In genomic region chr2:43110442-43110871, GRCh38 we compare ENCODE assay signal across 8 cellular contexts.
A peak's percentile ranks its signal among the peaks of the same experiment; 100 is the strongest.
DNase-seq lines count a peak whose midpoint lies in the region; ATAC-seq and TF ChIP-seq lines count a peak whose summit lies in the region.

No MANE protein-coding gene starts in this region.

- H3K27ac ChIP-seq in heart left ventricle (peak overlapping the region in 11 of 12 donors; percentile 3 to 90 (median 53)), psoas muscle (no peak overlapping the region)

- intact Hi-C loops in heart left ventricle (cut with DNase I), result loop anchor here in 3 of 10 donors (5.0 to 10.0 kb wide), 3 partner anchors 38 to 256 kb away; no protein-coding TSS in a partner anchor
- intact Hi-C loops in psoas muscle (cut with DNase I), result no loop called here

- 32 to 36% (median 35%) methylated on average over 10 of the region's 10 CpGs for WGBS in heart left ventricle, 4 donors
- 36 to 46% (median 36%) methylated on average over 10 of the region's 10 CpGs for WGBS in psoas muscle, 3 donors

- DNase-seq in COLO829 (ENCODE audit: low spot score) (peak; percentile 67), amniotic epithelial cell (ENCODE audit: low read depth) (peak; percentile 90), heart left ventricle (peak in 3 of 5 donors; percentile 61 to 62 (median 61)), retina (peak; percentile 58), psoas muscle (no peak), NOMO-1 treated with DMSO at 0.1 percent for 48 hours (lab: John Stamatoyannopoulos, UW; ENCODE audit: unreplicated experiment) (no peak)

- TF ChIP-seq CTCF in heart left ventricle (IDR thresholded peaks at IDR 0.05) (no peak), psoas muscle (IDR thresholded peaks at IDR 0.05) (no peak)

- ATAC-seq in heart left ventricle, result peak in 3 of 4 donors; percentile 41 to 60 (median 55)
- no peak for ATAC-seq in GM18907 (IDR thresholded peaks at IDR 0.05; ENCODE audit: unreplicated experiment)
- ATAC-seq in psoas muscle, result no peak
- no peak for ATAC-seq in GM19452 (IDR thresholded peaks at IDR 0.05; ENCODE audit: unreplicated experiment)

- no peak for TF ChIP-seq POLR2A in heart left ventricle (IDR thresholded peaks at IDR 0.05)

- H3K4me1 ChIP-seq in heart left ventricle (peaks cover 0 to 80% (median 45%) of the 10 kb centered on the region in 12 donors), psoas muscle (no peaks in the 10 kb centered on the region)

- H3K27me3 ChIP-seq in heart left ventricle (no peaks in the 10 kb centered on the region), psoas muscle (ENCODE audit: insufficient read depth in 3 of 3, low read length in 2 of 3) (no peaks in the 10 kb centered on the region)

- H3K4me3 ChIP-seq in heart left ventricle (no peak overlapping the region), psoas muscle (no peak overlapping the region)

- H3K36me3 ChIP-seq in heart left ventricle (no peaks in the 10 kb centered on the region), psoas muscle (ENCODE audit: insufficient read depth in 1 of 2, low read depth in 1 of 2) (no peaks in the 10 kb centered on the region)

- H3K9me3 ChIP-seq in heart left ventricle (no peaks in the 10 kb centered on the region), psoas muscle (no peaks in the 10 kb centered on the region)

Comparison
In these comparisons a context has a peak if more than half of its experiments do, and no peak if none do; other contexts are left out.
1. DNase-seq: peak in COLO829 (single experiment), amniotic epithelial cell (single experiment), heart left ventricle (3 of 5) and retina (single experiment); none in psoas muscle (0 of 2) and NOMO-1 treated with DMSO at 0.1 percent for 48 hours (single experiment).
2. ATAC-seq: peak in heart left ventricle (3 of 4); none in GM18907 (single experiment), psoas muscle (0 of 4) and GM19452 (single experiment).